Comparison of ENCODE assay signal across 23 cellular contexts in the genomic region with DNA sequence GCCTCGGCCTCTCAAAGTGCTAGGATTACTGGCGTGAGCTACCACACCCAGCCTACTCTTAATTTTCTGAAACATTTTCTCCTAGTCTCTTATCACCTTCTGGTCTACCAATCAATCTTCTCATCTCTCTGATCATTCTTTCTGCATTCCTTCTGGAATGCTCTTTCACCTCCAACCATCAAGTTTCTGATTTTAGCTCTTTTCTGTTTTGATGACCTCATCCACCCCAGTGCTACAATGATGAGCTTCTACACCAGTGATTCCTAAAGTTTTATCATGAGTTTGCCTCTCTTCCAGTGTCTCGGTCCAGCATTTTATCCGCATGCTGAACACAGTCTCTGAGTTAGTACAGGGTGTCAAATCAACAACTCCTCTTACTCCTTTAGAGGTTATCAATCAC.
"Had no signal": no experiment of that assay in that cellular context is flagged by ENCODE, and none has a peak within 500 bp of the region (broad histone marks: within the 10 kb centered on the region; RNA-seq: fewer than 3 reads in every experiment).

No MANE protein-coding gene starts in this region.

- H3K4me1 Mint-ChIP-seq: activated naive CD8-positive, alpha-beta T cell treated with anti-CD3 and anti-CD28 coated beads, Interleukin-2, amount 10 ng/mL, durations not matched to agents 7 days and 5 days; endodermal cell; neural crest cell had no signal

- ATAC-seq: gastroesophageal sphincter, sciatic nerve, upper lobe of right lung had no signal

- H3K27me3 Mint-ChIP-seq: activated naive CD8-positive, alpha-beta T cell treated with anti-CD3 and anti-CD28 coated beads, Interleukin-2, amount 10 ng/mL, durations not matched to agents 7 days and 5 days had no signal

- H3K27me3 ChIP-seq: breast epithelium, colonic mucosa, dorsolateral prefrontal cortex, gastroesophageal sphincter, thyroid gland, upper lobe of right lung had no signal

- H3K9me3 ChIP-seq: breast epithelium, colonic mucosa, gastroesophageal sphincter, thyroid gland, upper lobe of right lung had no signal

- H3K9me3 Mint-ChIP-seq: activated naive CD8-positive, alpha-beta T cell treated with anti-CD3 and anti-CD28 coated beads, Interleukin-2, amount 10 ng/mL, durations not matched to agents 7 days and 5 days; endodermal cell; neural crest cell; T-helper 2 cell treated with Interferon-gamma antibody and Interleukin-4, amounts not matched to agents 5 μg/mL and 100 μg/mL, for 36 hours had no signal

- H3K4me3 Mint-ChIP-seq: activated naive CD8-positive, alpha-beta T cell treated with anti-CD3 and anti-CD28 coated beads, Interleukin-2, amount 10 ng/mL, durations not matched to agents 7 days and 5 days; endodermal cell; neural crest cell; T-helper 2 cell treated with Interferon-gamma antibody and Interleukin-4, amounts not matched to agents 5 μg/mL and 100 μg/mL, for 36 hours had no signal

- DNase-seq: activated CD4-positive, alpha-beta T cell treated with anti-CD3 and anti-CD28 coated beads for 1 hour; activated CD4-positive, alpha-beta T cell treated with anti-CD3 and anti-CD28 coated beads, Interleukin-2, amount 50 U/mL, for 4 hours; activated naive CD4-positive, alpha-beta T cell; activated naive CD8-positive, alpha-beta T cell treated with anti-CD3 and anti-CD28 coated beads, Interleukin-2, amount 10 ng/mL, durations not matched to agents 7 days and 5 days; amniotic stem cell; colonic mucosa; dorsolateral prefrontal cortex; endodermal cell; head of caudate nucleus; hypothalamus; occipital lobe; small intestine; stimulated activated naive CD4-positive, alpha-beta T cell; thyroid gland; upper lobe of right lung had no signal

- H3K27ac ChIP-seq: breast epithelium, colonic mucosa, epithelial cell of prostate, gastroesophageal sphincter, SK-N-MC, thyroid gland, upper lobe of right lung, VCaP had no signal

- H3K4me3 ChIP-seq: breast epithelium, colonic mucosa, dorsolateral prefrontal cortex, gastroesophageal sphincter, SK-N-MC, thyroid gland, upper lobe of right lung had no signal

- H3K4me1 ChIP-seq: breast epithelium, colonic mucosa, upper lobe of right lung had no signal

- H3K27ac Mint-ChIP-seq: activated naive CD8-positive, alpha-beta T cell treated with anti-CD3 and anti-CD28 coated beads, Interleukin-2, amount 10 ng/mL, durations not matched to agents 7 days and 5 days; endodermal cell had no signal
